ENCODE assay signal across 17 cellular contexts in genomic region chr13:95948646-95949045, GRCh38.
DNase-seq lines count a peak whose midpoint lies in the region; ATAC-seq and TF ChIP-seq lines count a peak whose summit lies in the region.
"Had no signal": no experiment of that assay in that cellular context is flagged by ENCODE, and none has a peak within 500 bp of the region (broad histone marks: within the 10 kb centered on the region; RNA-seq: fewer than 3 reads in every experiment).

No MANE protein-coding gene starts in this region.

- CTCF ChIA-PET in A673 (lab: Charles Lee), result no interaction called here

- BruUV-seq in A673 (replicated peaks; lab: Mats Ljungman, UMichigan), result no TSS peak

- no peak for TF ChIP-seq POLR2A in vagina (IDR thresholded peaks at IDR 0.05)

- intact Hi-C loops in A673 (cut with micrococcal nuclease; ENCODE audit: unreplicated experiment), result no loop called here
- intact Hi-C loops in vagina (cut with DNase I), result no loop called here

- no peaks in the 10 kb centered on the region for H3K9me3 ChIP-seq in A673 (ENCODE audit: low read depth, low read length, poor library complexity, severe bottlenecking)
- H3K9me3 ChIP-seq in vagina, result no peaks in the 10 kb centered on the region
- H3K9me3 ChIP-seq: gastroesophageal sphincter, right atrium auricular region, thoracic aorta had no signal

- H3K4me3 ChIP-seq in A673 (ENCODE audit: low read depth, low read length, poor library complexity, severe bottlenecking), result no peak overlapping the region
- no peak overlapping the region for H3K4me3 ChIP-seq in fibroblast of pulmonary artery (replicated peaks; ENCODE audit: low read depth, low read length)
- H3K4me3 ChIP-seq in vagina, result no peak overlapping the region
- H3K4me3 ChIP-seq: gastroesophageal sphincter, right atrium auricular region, thoracic aorta had no signal

- peak; percentile 83 for DNase-seq in A673 (ENCODE audit: low spot score)
- DNase-seq in M059J (ENCODE audit: low read depth), result peak; percentile 11
- DNase-seq in fibroblast of pulmonary artery (ENCODE audit: low read depth), result peak; percentile 48
- no peak for DNase-seq in left lobe of liver (ENCODE audit: low spot score)
- DNase-seq in vagina (ENCODE audit: extremely low spot score in 2 of 2), result no peak
- DNase-seq: ACHN; activated effector memory CD4-positive, alpha-beta T cell treated with Interleukin-2 at 50 U/mL for 16 hours; amygdala; MV-4-11; nephron progenitor cell had no signal

- H3K27ac ChIP-seq in A673 (ENCODE audit: low read depth, low read length, poor library complexity, severe bottlenecking) (no peak overlapping the region), vagina (no peak overlapping the region)
- H3K27ac ChIP-seq: gastroesophageal sphincter, right atrium auricular region, thoracic aorta had no signal

- TF ChIP-seq CTCF in A673 (conservative IDR thresholded peaks at IDR 0.05; ENCODE audit: low read depth, low read length) (no peak), fibroblast of pulmonary artery (IDR thresholded peaks at IDR 0.05; ENCODE audit: low read length, missing control alignments) (no peak), vagina (IDR thresholded peaks at IDR 0.05) (no peak)

- POLR2A ChIA-PET in A673 (lab: Charles Lee; ENCODE audit: low non-redundant PET), result no interaction called here

- no peaks in the 10 kb centered on the region for H3K36me3 ChIP-seq in A673 (ENCODE audit: insufficient read depth, low read length, poor library complexity, severe bottlenecking)
- no peaks in the 10 kb centered on the region for H3K36me3 ChIP-seq in vagina

- H3K4me1 ChIP-seq in A673 (ENCODE audit: insufficient read depth, low read length, poor library complexity, severe bottlenecking) (no peaks in the 10 kb centered on the region), vagina (no peaks in the 10 kb centered on the region)
- H3K4me1 ChIP-seq: gastroesophageal sphincter, right atrium auricular region had no signal

- H3K27me3 ChIP-seq in A673 (replicated peaks; ENCODE audit: insufficient read depth, low read depth, low read length, poor library complexity) (no peaks in the 10 kb centered on the region), vagina (no peaks in the 10 kb centered on the region)
- H3K27me3 ChIP-seq: gastroesophageal sphincter, right atrium auricular region had no signal

- peak; percentile 30; the same call in 2 of the 3 replicates for ATAC-seq in SK-N-SH treated with all-trans-retinoic acid at 6 μM for 48 hours
- ATAC-seq in GM21390 (IDR thresholded peaks at IDR 0.05; ENCODE audit: unreplicated experiment), result no peak
- no peak for ATAC-seq in left lobe of liver
- no peak for ATAC-seq in GM18873 (IDR thresholded peaks at IDR 0.05; ENCODE audit: low FRiP score, unreplicated experiment)
- ATAC-seq: gastroesophageal sphincter, WTC11 had no signal

TF ChIP-seq in SK-N-SH treated with all-trans-retinoic acid at 6 μM for 48 hours, 23 proteins besides CTCF, POLR2A, EP300 and RAD21:
- TF ChIP-seq ZFP30 (CRISPR knock-in tag; IDR thresholded peaks at IDR 0.05), result no peak
- no peak for TF ChIP-seq ESRRG (CRISPR knock-in tag; IDR thresholded peaks at IDR 0.05)
- TF ChIP-seq OSR1 (CRISPR knock-in tag; IDR thresholded peaks at IDR 0.05), result no peak
- TF ChIP-seq BACH2 (CRISPR knock-in tag; IDR thresholded peaks at IDR 0.05; ENCODE audit: borderline replicate concordance), result no peak
- TF ChIP-seq ZNF565 (CRISPR knock-in tag; conservative IDR thresholded peaks at IDR 0.05; ENCODE audit: low read depth), result no peak
- no peak for TF ChIP-seq ZFP3 (CRISPR knock-in tag; IDR thresholded peaks at IDR 0.05)
- no peak for TF ChIP-seq POU6F1 (CRISPR knock-in tag; IDR thresholded peaks at IDR 0.05; ENCODE audit: borderline replicate concordance, low read depth)
- TF ChIP-seq TSHZ2 (CRISPR knock-in tag; IDR thresholded peaks at IDR 0.05), result no peak
- no peak for TF ChIP-seq RARB (CRISPR knock-in tag; IDR thresholded peaks at IDR 0.05)
- TF ChIP-seq TOX (CRISPR knock-in tag; IDR thresholded peaks at IDR 0.05; ENCODE audit: borderline replicate concordance), result no peak
- no peak for TF ChIP-seq GLIS3 (CRISPR knock-in tag; IDR thresholded peaks at IDR 0.05)
- no peak for TF ChIP-seq ARNTL (CRISPR knock-in tag; IDR thresholded peaks at IDR 0.05; ENCODE audit: borderline replicate concordance, low read depth)
- no peak for TF ChIP-seq ZNF70 (CRISPR knock-in tag; IDR thresholded peaks at IDR 0.05)

Comparison
In these comparisons a context has a peak if more than half of its experiments do, and no peak if none do; other contexts are left out.
1. DNase-seq: peak in A673 (single experiment), M059J (single experiment) and fibroblast of pulmonary artery (single experiment); none in left lobe of liver (single experiment) and vagina (0 of 2).